In genomic region chr15:89477411-89478242, GRCh38 we compare ENCODE assay signal across 24 cellular contexts. TPM values are rescaled to one million over a fixed set of nuclear protein-coding genes. Genes with fewer than 3 reads are reported as not detected.
DNase-seq lines count a peak whose midpoint lies in the region; ATAC-seq and TF ChIP-seq lines count a peak whose summit lies in the region.
"Had no signal": no experiment of that assay in that cellular context is flagged by ENCODE, and none has a peak within 500 bp of the region (broad histone marks: within the 10 kb centered on the region; RNA-seq: fewer than 3 reads in every experiment).

No MANE protein-coding gene starts in this region.

- intact Hi-C loops in Panc1 (cut with micrococcal nuclease; ENCODE audit: unreplicated experiment) = no loop called here
- intact Hi-C loops in posterior vena cava (cut with DNase I) = no loop called here

- H3K4me3 ChIP-seq in Panc1 (ENCODE audit: low read depth in 2 of 2, low read length in 2 of 2) = no peak overlapping the region
- H3K4me3 ChIP-seq: A549; BLaER1 treated with 17β-estradiol and CSF1 and Interleukin-3, amounts not matched to agents 10 nM and 100 nM; GM23338 had no signal

- no peaks in the 10 kb centered on the region for H3K36me3 ChIP-seq in Panc1 (ENCODE audit: control insufficient read depth, insufficient read depth, low read length)
- H3K36me3 ChIP-seq: BE2C; BLaER1 treated with 17β-estradiol and CSF1 and Interleukin-3, amounts not matched to agents 10 nM and 100 nM had no signal

- no peaks in the 10 kb centered on the region for H3K4me1 ChIP-seq in Panc1 (ENCODE audit: control insufficient read depth, insufficient read depth, low read length)
- H3K4me1 ChIP-seq: BE2C had no signal

- no peaks in the 10 kb centered on the region for H3K9me3 ChIP-seq in Panc1 (ENCODE audit: control insufficient read depth, insufficient read depth, low read depth, low read length)
- H3K9me3 ChIP-seq: A549, BE2C had no signal

- DNase-seq in Panc1 (ENCODE audit: low read depth, low spot score) (no peak), posterior vena cava (ENCODE audit: low spot score) (peak; percentile 73), NCI-H1417 (lab: John Stamatoyannopoulos, UW) (no peak), cerebellar nuclear complex (lab: John Stamatoyannopoulos, UW) (no peak), amygdala (lab: John Stamatoyannopoulos, UW) (no peak)
- DNase-seq: 8988T; ACHN; AML-193; BE2C; CD4-positive, alpha-beta T cell; CD8-positive, alpha-beta memory T cell; DMS53; DMS79 treated with DMSO at 0.1 percent for 48 hours; GF-D8; H9 had no signal

- no peaks in the 10 kb centered on the region; the same call in 1 of the 2 replicates for H3K27me3 ChIP-seq in Panc1 (ENCODE audit: control insufficient read depth, insufficient read depth, low read length)
- H3K27me3 ChIP-seq: BE2C; BLaER1 treated with 17β-estradiol and CSF1 and Interleukin-3, amounts not matched to agents 10 nM and 100 nM had no signal

- no peak overlapping the region for H3K27ac ChIP-seq in Panc1 (ENCODE audit: low read length)
- H3K27ac ChIP-seq: A549; BLaER1 treated with 17β-estradiol and CSF1 and Interleukin-3, amounts not matched to agents 10 nM and 100 nM had no signal

- in situ Hi-C loops in Panc1 (cut with HindIII; ENCODE audit: low pct_unique_long_range_greater_than_20kb, low sequenced_read_pairs) = no loop called here

- BruUV-seq in Panc1 (replicated peaks; lab: Mats Ljungman, UMichigan) = no TSS peak

- ATAC-seq in Panc1 (0 out of 2 replicates have a peak, but pooled peaks have one; percentile 53), esophagus mucosa (peak; percentile 1)
- ATAC-seq: A549, GM23338, HCT116 had no signal

- POLR2A ChIA-PET in Panc1 (lab: Charles Lee) = no interaction called here

- no peak for TF ChIP-seq CTCF in Panc1 (IDR thresholded peaks at IDR 0.05)

- CTCF ChIA-PET in Panc1 (lab: Charles Lee) = interaction anchor here (0.5 kb wide), 1 partner anchor 205 kb away, joined by 3 read pairs; no protein-coding TSS in a partner anchor

RNA-seq across cellular contexts. Expression of gene RHCG, which starts 18.8 kb away (rescaled TPM):
- total RNA-seq in Panc1 (2021; ENCODE audit: unreplicated experiment) (3.0 TPM), esophagus mucosa (4,298 TPM), posterior vena cava (not detected)
- 1.7 TPM for polyA plus RNA-seq in Panc1 (2012; ENCODE audit: insufficient read length)
- total RNA-seq: CD4-positive, alpha-beta T cell; CD8-positive, alpha-beta memory T cell; Daoy; G401; H4 had no signal
- polyA plus RNA-seq: CD14-positive monocyte; CD8-positive, alpha-beta memory T cell had no signal

Comparison
In these comparisons a context has a peak if more than half of its experiments do, and no peak if none do; other contexts are left out.
1. RNA of gene RHCG, which starts 18.8 kb away (total RNA-seq): 4,298 TPM in esophagus mucosa (single experiment); 3.0 TPM in Panc1 (single experiment) and not detected in posterior vena cava; every median in the first group is over 1,000 times any median in the second.